ENCODE assay signal across 18 cellular contexts in the genomic region with DNA sequence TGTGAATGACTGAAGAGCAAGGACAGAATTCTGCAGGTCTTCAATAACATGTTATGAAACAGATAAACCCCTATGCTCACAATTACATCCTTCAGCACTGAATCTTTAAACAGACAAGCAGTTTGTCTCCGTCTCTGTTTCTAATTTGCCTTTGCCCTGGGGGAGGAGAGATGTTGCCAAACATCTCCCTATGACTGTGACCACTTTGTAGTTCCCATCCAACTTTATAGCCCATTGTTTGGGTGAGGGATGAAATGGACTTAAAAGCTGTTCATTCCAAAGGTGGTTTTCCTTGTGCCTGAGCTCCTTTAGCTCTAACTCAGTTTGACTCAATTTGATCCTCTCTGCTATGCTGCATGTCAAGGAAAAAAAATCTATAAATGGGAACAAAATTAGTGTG. TPM values are rescaled to one million over a fixed set of nuclear protein-coding genes. Genes with fewer than 3 reads are reported as not detected.
"Had no signal": no experiment of that assay in that cellular context is flagged by ENCODE, and none has a peak within 500 bp of the region (broad histone marks: within the 10 kb centered on the region; RNA-seq: fewer than 3 reads in every experiment).

No MANE protein-coding gene starts in this region.

- ATAC-seq: gastroesophageal sphincter; left ventricle myocardium superior; natural killer cell treated with Interleukin-12 subunit alpha and Interleukin-12 subunit beta and Interleukin-15 and Interleukin-18, amount 100 ng/mL, for 72 hours; psoas muscle; upper lobe of right lung had no signal

- H3K4me1 ChIP-seq: gastroesophageal sphincter, psoas muscle, sigmoid colon, upper lobe of right lung had no signal

- H3K27me3 ChIP-seq: brain microvascular endothelial cell, gastroesophageal sphincter, sigmoid colon, upper lobe of right lung had no signal

- H3K4me3 ChIP-seq: gastroesophageal sphincter, psoas muscle, sigmoid colon, upper lobe of right lung had no signal

- H3K27ac ChIP-seq: brain microvascular endothelial cell, gastroesophageal sphincter, psoas muscle, upper lobe of right lung had no signal

- H3K36me3 ChIP-seq: brain microvascular endothelial cell, gastroesophageal sphincter, sigmoid colon, upper lobe of right lung had no signal

- H3K9me3 ChIP-seq: gastroesophageal sphincter, psoas muscle, sigmoid colon, upper lobe of right lung had no signal

- DNase-seq: activated CD4-positive, alpha-beta T cell treated with anti-CD3 and anti-CD28 coated beads, Interleukin-2, amount 10 ng/mL, durations not matched to agents 7 days and 5 days; activated CD4-positive, CD25-positive, alpha-beta regulatory T cell; activated CD8-positive, alpha-beta memory T cell treated with anti-CD3 and anti-CD28 coated beads for 24 hours; activated naive CD4-positive, alpha-beta T cell treated with anti-CD3 and anti-CD28 coated beads, Interleukin-2, amount 50 U/mL, for 16 hours; activated T-cell treated with anti-CD3 and anti-CD28 coated beads for 4 hours; brain microvascular endothelial cell; cerebellar nuclear complex; endodermal cell; left ventricle myocardium superior; mesenchymal stem cell; occipital lobe; psoas muscle; sigmoid colon; stimulated activated CD4-positive, alpha-beta T cell treated with anti-CD3 and anti-CD28 coated beads, Interleukin-4, amount 100 ng/mL, for 24 hours; T-helper 2 cell; upper lobe of right lung had no signal

RNA-seq across cellular contexts. Expression of a gene that starts 19.5 kb away (rescaled TPM):
- total RNA-seq: left ventricle myocardium superior, psoas muscle had no signal
